ENCODE assay signal across 15 cellular contexts in the genomic region with DNA sequence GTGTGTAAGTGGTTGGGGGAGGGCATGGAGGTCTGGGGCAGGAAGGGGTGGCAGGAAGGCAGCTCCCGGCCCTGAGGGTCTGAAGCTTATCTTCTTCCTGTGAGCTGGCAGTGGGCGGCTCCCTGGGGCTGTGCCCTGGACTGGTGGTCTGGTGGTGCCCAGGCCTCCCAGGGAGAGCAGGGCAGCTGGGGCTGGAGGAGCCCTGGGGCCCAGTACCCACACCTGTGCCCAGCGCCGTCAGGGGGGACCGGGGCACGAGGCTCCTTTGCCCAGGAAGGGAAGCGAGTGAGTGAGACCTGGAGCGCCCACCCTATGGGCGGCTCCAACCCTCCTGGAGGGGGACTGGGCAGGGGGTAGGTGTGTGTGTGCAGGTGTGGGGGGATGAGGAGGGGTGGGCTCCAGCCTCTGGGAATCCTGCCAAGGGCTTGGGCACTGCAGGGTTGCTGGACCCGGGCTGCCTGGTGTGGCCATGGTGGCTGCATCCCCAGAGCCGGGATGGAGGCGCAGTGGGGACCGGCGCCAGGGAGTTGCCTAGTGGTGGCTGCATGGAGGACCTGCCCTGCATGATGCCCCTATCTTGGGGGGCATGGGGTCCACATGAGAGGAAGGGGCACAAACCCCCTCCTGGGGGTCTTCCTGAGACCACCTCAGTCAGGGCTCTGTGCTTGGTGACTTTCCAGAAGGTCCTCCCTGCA.
A peak's percentile ranks its signal among the peaks of the same experiment; 100 is the strongest.
DNase-seq lines count a peak whose midpoint lies in the region; ATAC-seq and TF ChIP-seq lines count a peak whose summit lies in the region.
"Had no signal": no experiment of that assay in that cellular context is flagged by ENCODE, and none has a peak within 500 bp of the region (broad histone marks: within the 10 kb centered on the region; RNA-seq: fewer than 3 reads in every experiment).

No MANE protein-coding gene starts in this region.

- H3K27ac ChIP-seq in RWPE2 (ENCODE audit: poor library complexity, severe bottlenecking): no peak overlapping the region
- no peak overlapping the region for H3K27ac ChIP-seq in coronary artery
- H3K27ac ChIP-seq: C4-2B, heart right ventricle had no signal

- H3K27me3 Mint-ChIP-seq in osteocyte (ENCODE audit: unreplicated experiment): no peaks in the 10 kb centered on the region
- H3K27me3 Mint-ChIP-seq: progenitor cell of endocrine pancreas had no signal

- no peaks in the 10 kb centered on the region for H3K36me3 ChIP-seq in RWPE2 (ENCODE audit: low read depth)
- H3K36me3 ChIP-seq: heart right ventricle had no signal

- peaks cover 3% of the 10 kb centered on the region for H3K9me3 ChIP-seq in RWPE2 (ENCODE audit: severe bottlenecking)
- H3K9me3 ChIP-seq: heart right ventricle had no signal

- H3K4me1 Mint-ChIP-seq in osteocyte (ENCODE audit: unreplicated experiment): no peaks in the 10 kb centered on the region
- H3K4me1 Mint-ChIP-seq: brain had no signal

- H3K4me1 ChIP-seq in RWPE2 (ENCODE audit: insufficient read depth, poor library complexity, severe bottlenecking): no peaks in the 10 kb centered on the region
- H3K4me1 ChIP-seq: heart right ventricle had no signal

- peaks cover 27% of the 10 kb centered on the region for H3K9me3 Mint-ChIP-seq in osteocyte (ENCODE audit: unreplicated experiment)

- H3K27me3 ChIP-seq in RWPE2 (ENCODE audit: insufficient read depth, poor library complexity, severe bottlenecking): peaks cover 24% of the 10 kb centered on the region

- peak; percentile 67 for DNase-seq in COR-L47 (lab: John Stamatoyannopoulos, UW)
- peak; percentile 63 for DNase-seq in RWPE2 (ENCODE audit: low spot score)
- DNase-seq in coronary artery (ENCODE audit: low spot score): peak; percentile 69
- DNase-seq in osteocyte (ENCODE audit: extremely low spot score, unreplicated experiment): peak; percentile 81
- no peak for DNase-seq in HuH-7 (ENCODE audit: low spot score)
- DNase-seq in NCI-H510A treated with DMSO at 0.1 percent for 48 hours (lab: John Stamatoyannopoulos, UW): no peak
- DNase-seq: NCI-H2107; stimulated activated CD4-positive, alpha-beta T cell treated with anti-CD3 and anti-CD28 coated beads, Interleukin-2, amount 100 ng/mL, for 48 hours; stimulated activated naive CD4-positive, alpha-beta T cell had no signal

- H3K4me3 Mint-ChIP-seq in osteocyte (ENCODE audit: unreplicated experiment): no peak overlapping the region
- H3K4me3 Mint-ChIP-seq: brain had no signal

- H3K36me3 Mint-ChIP-seq in osteocyte (ENCODE audit: unreplicated experiment): no peaks in the 10 kb centered on the region
- H3K36me3 Mint-ChIP-seq: brain had no signal

- no peak overlapping the region for H3K27ac Mint-ChIP-seq in osteocyte (ENCODE audit: unreplicated experiment)
- H3K27ac Mint-ChIP-seq: brain, progenitor cell of endocrine pancreas had no signal

- H3K4me3 ChIP-seq in RWPE2 (ENCODE audit: severe bottlenecking) (no peak overlapping the region), coronary artery (no peak overlapping the region)
- H3K4me3 ChIP-seq: heart right ventricle had no signal

- TF ChIP-seq CTCF in RWPE2 (IDR thresholded peaks at IDR 0.05; ENCODE audit: poor library complexity, severe bottlenecking) (no peak), coronary artery (IDR thresholded peaks at IDR 0.05) (no peak), osteocyte (IDR thresholded peaks at IDR 0.05) (no peak)

- ATAC-seq in RWPE2 (ENCODE audit: low read depth) (no peak), GM19395 (IDR thresholded peaks at IDR 0.05; ENCODE audit: unreplicated experiment) (no peak), HG02798 (IDR thresholded peaks at IDR 0.05; ENCODE audit: poor library complexity, unreplicated experiment) (no peak)
- ATAC-seq: heart right ventricle had no signal

Comparison
In these comparisons a context has a peak if more than half of its experiments do, and no peak if none do; other contexts are left out.
1. DNase-seq: peak in COR-L47 (single experiment), RWPE2 (single experiment), coronary artery (single experiment) and osteocyte (single experiment); none in HuH-7 (single experiment) and NCI-H510A treated with DMSO at 0.1 percent for 48 hours (single experiment).